In genomic region chr1:203769505-203770343, GRCh38 we compare ENCODE assay signal across 8 cellular contexts. TPM values are rescaled to one million over a fixed set of nuclear protein-coding genes. Genes with fewer than 3 reads are reported as not detected.
DNase-seq lines count a peak whose midpoint lies in the region; ATAC-seq and TF ChIP-seq lines count a peak whose summit lies in the region.

No MANE protein-coding gene starts in this region.

- POLR2A ChIA-PET in activated CD4-positive, alpha-beta T cell treated with anti-CD3 and anti-CD28 coated beads for 36 hours (lab: Charles Lee): no interaction called here

- 36% methylated on average over 15 of the region's 15 CpGs for WGBS in urinary bladder

- no peaks in the 10 kb centered on the region for H3K36me3 ChIP-seq in urinary bladder (ENCODE audit: insufficient read depth)

- H3K27me3 ChIP-seq in dorsolateral prefrontal cortex: no peaks in the 10 kb centered on the region

- intact Hi-C loops in activated CD4-positive, alpha-beta T cell treated with anti-CD3 and anti-CD28 coated beads for 36 hours (cut with DNase I, micrococcal nuclease): loop anchor here (5.0 kb wide), 3 partner anchors 162 to 442 kb away; no protein-coding TSS in a partner anchor
- intact Hi-C loops in dorsolateral prefrontal cortex (cut with DNase I): loop anchor here (5.0 to 10.0 kb wide), 3 partner anchors 142 to 265 kb away; partner anchors contain the start of gene ATP2B4 (in 2 of the 2)

- H3K27ac ChIP-seq in dorsolateral prefrontal cortex: no peak overlapping the region
- H3K27ac ChIP-seq in urinary bladder (ENCODE audit: low read depth): peak overlapping the region; percentile 56

- H3K9me3 Mint-ChIP-seq in activated CD4-positive, alpha-beta T cell treated with anti-CD3 and anti-CD28 coated beads for 36 hours (ENCODE audit: low read depth): no peaks in the 10 kb centered on the region
- no peaks in the 10 kb centered on the region for H3K9me3 Mint-ChIP-seq in mesothelial cell of epicardium

- no peak for ATAC-seq in activated CD4-positive, alpha-beta T cell treated with anti-CD3 and anti-CD28 coated beads for 36 hours

- CTCF ChIA-PET in activated CD4-positive, alpha-beta T cell treated with anti-CD3 and anti-CD28 coated beads for 36 hours (lab: Charles Lee): no interaction called here

- H3K27me3 Mint-ChIP-seq in activated CD4-positive, alpha-beta T cell treated with anti-CD3 and anti-CD28 coated beads for 36 hours: no peaks in the 10 kb centered on the region
- no peaks in the 10 kb centered on the region for H3K27me3 Mint-ChIP-seq in mesothelial cell of epicardium (ENCODE audit: low read depth)

- H3K4me3 ChIP-seq in dorsolateral prefrontal cortex (peak overlapping the region in 35 of 59 donors; percentile 13 to 55 (median 34)), urinary bladder (ENCODE audit: low read depth, low read length) (no peak overlapping the region)

- H3K36me3 Mint-ChIP-seq in activated CD4-positive, alpha-beta T cell treated with anti-CD3 and anti-CD28 coated beads for 36 hours (ENCODE audit: low read depth): peaks cover 51% of the 10 kb centered on the region
- no peaks in the 10 kb centered on the region for H3K36me3 Mint-ChIP-seq in mesothelial cell of epicardium

- peak overlapping the region; percentile 59 for H3K27ac Mint-ChIP-seq in activated CD4-positive, alpha-beta T cell treated with anti-CD3 and anti-CD28 coated beads for 36 hours
- H3K27ac Mint-ChIP-seq in mesothelial cell of epicardium: peak overlapping the region; percentile 15

- no peak for TF ChIP-seq CTCF in dorsolateral prefrontal cortex (IDR thresholded peaks at IDR 0.05 in 54 of 56, conservative IDR thresholded peaks at IDR 0.05 in 2 of 56; ENCODE audit: low read depth in 1 of 56, partially characterized antibody in 56 of 56)
- TF ChIP-seq CTCF in mesothelial cell of epicardium (IDR thresholded peaks at IDR 0.05; ENCODE audit: unreplicated experiment): no peak

- no peak for DNase-seq in activated CD4-positive, alpha-beta T cell treated with anti-CD3 and anti-CD28 coated beads for 36 hours
- no peak for DNase-seq in activated CD4-positive, alpha-beta T cell treated with anti-CD3 and anti-CD28 coated beads, Interleukin-2, amount 50 U/mL, for 48 hours
- DNase-seq in OCI-M1 (lab: John Stamatoyannopoulos, UW) (peak; percentile 67), dorsolateral prefrontal cortex (peak in 7 of 10 donors; percentile 35 to 80 (median 53)), mesothelial cell of epicardium (ENCODE audit: low spot score in 2 of 2, unreplicated experiment in 2 of 2) (peak in 1 of 2 experiments; percentile 40), T-helper 9 cell (no peak), inferior parietal cortex (ENCODE audit: extremely low spot score) (no peak)

- H3K4me1 ChIP-seq in urinary bladder (ENCODE audit: insufficient read depth): no peaks in the 10 kb centered on the region

- peaks cover 25% of the 10 kb centered on the region for H3K4me1 Mint-ChIP-seq in activated CD4-positive, alpha-beta T cell treated with anti-CD3 and anti-CD28 coated beads for 36 hours
- peaks cover 5% of the 10 kb centered on the region for H3K4me1 Mint-ChIP-seq in mesothelial cell of epicardium

- H3K4me3 Mint-ChIP-seq in activated CD4-positive, alpha-beta T cell treated with anti-CD3 and anti-CD28 coated beads for 36 hours: no peak overlapping the region
- no peak overlapping the region for H3K4me3 Mint-ChIP-seq in mesothelial cell of epicardium

RNA-seq across cellular contexts. Expression of gene LAX1, which starts 4.7 kb away (rescaled TPM):
- total RNA-seq in activated CD4-positive, alpha-beta T cell treated with anti-CD3 and anti-CD28 coated beads for 36 hours: 10 to 100 TPM; 20.6 TPM
- total RNA-seq in dorsolateral prefrontal cortex (under 1 TPM in 12 of 120 experiments, not detected in 108; 0.16 to 0.41 (median 0.26) TPM), mesothelial cell of epicardium (0.07 TPM in 1 of 3 replicates, not detected in the others), urinary bladder (0.42 TPM)
- polyA plus RNA-seq in urinary bladder: 0.51 TPM

RNA-seq across cellular contexts. Expression of gene ZBED6, which starts 25.7 kb away (rescaled TPM):
- total RNA-seq in activated CD4-positive, alpha-beta T cell treated with anti-CD3 and anti-CD28 coated beads for 36 hours: 10 to 100 TPM; 16.4 to 19.3 TPM
- total RNA-seq in dorsolateral prefrontal cortex (10 to 100 TPM; 16.5 to 57.6 (median 29.2) TPM), mesothelial cell of epicardium (57.4 to 60.4 TPM (median 58.3 TPM) in 3 replicates), urinary bladder (30.8 TPM)
- polyA plus RNA-seq in urinary bladder: 3.0 TPM

RNA-seq across cellular contexts. Expression of gene ZC3H11A, which starts 25.7 kb away (rescaled TPM):
- 100 to 1,000 TPM in 1 of 2 experiments, 10 to 100 TPM in 1; 92.8 to 112 TPM for total RNA-seq in activated CD4-positive, alpha-beta T cell treated with anti-CD3 and anti-CD28 coated beads for 36 hours
- total RNA-seq in dorsolateral prefrontal cortex (10 to 100 TPM; 51.9 to 91.9 (median 71.8) TPM), mesothelial cell of epicardium (105 to 113 TPM (median 111 TPM) in 3 replicates), urinary bladder (137 TPM)
- polyA plus RNA-seq in urinary bladder: 43.1 TPM

Comparison
In these comparisons a context has a peak if more than half of its experiments do, and no peak if none do; other contexts are left out.
1. DNase-seq: peak in OCI-M1 (single experiment) and dorsolateral prefrontal cortex (7 of 10); none in activated CD4-positive, alpha-beta T cell treated with anti-CD3 and anti-CD28 coated beads for 36 hours (single experiment), activated CD4-positive, alpha-beta T cell treated with anti-CD3 and anti-CD28 coated beads, Interleukin-2, amount 50 U/mL, for 48 hours (0 of 2), T-helper 9 cell (single experiment) and inferior parietal cortex (single experiment).
2. RNA of gene LAX1, which starts 4.7 kb away (total RNA-seq): 20.6 TPM in activated CD4-positive, alpha-beta T cell treated with anti-CD3 and anti-CD28 coated beads for 36 hours; 0.42 TPM in urinary bladder (single experiment), 0.07 TPM in mesothelial cell of epicardium and 0.16 to 0.41 TPM in dorsolateral prefrontal cortex; every median in the first group is over 10 times any median in the second.